ENCODE assay signal across 1 cellular context in genomic region chr7:65339257-65339656, GRCh38.
A peak's percentile ranks its signal among the peaks of the same experiment; 100 is the strongest.
TF ChIP-seq lines count a peak whose summit lies in the region.

No MANE protein-coding gene starts in this region.

TF ChIP-seq in HepG2, 621 proteins besides CTCF, POLR2A, EP300 and RAD21 (continued from another document):
- peak; percentile 74; the same call in 1 of the 2 replicates for TF ChIP-seq ZBTB33 (CRISPR knock-in tag; IDR thresholded peaks at IDR 0.05)
- TF ChIP-seq ZNF121 (CRISPR knock-in tag; IDR thresholded peaks at IDR 0.05), result peak; percentile 62; the same call in 1 of the 2 replicates
- TF ChIP-seq DBP (CRISPR knock-in tag; IDR thresholded peaks at IDR 0.05; ENCODE audit: not compliant biosample characterization), result no peak
- TF ChIP-seq ZNF768 (CRISPR knock-in tag; IDR thresholded peaks at IDR 0.05), result no peak
- TF ChIP-seq TIGD3 (CRISPR knock-in tag; IDR thresholded peaks at IDR 0.05; ENCODE audit: borderline replicate concordance), result no peak
- TF ChIP-seq ZNF263 (CRISPR knock-in tag; IDR thresholded peaks at IDR 0.05), result peak; percentile 28; the same call in 1 of the 2 replicates
- no peak for TF ChIP-seq JARID2 (CRISPR knock-in tag; IDR thresholded peaks at IDR 0.05; ENCODE audit: insufficient replicate concordance)
- peak; percentile 32; the same call in 1 of the 2 replicates for TF ChIP-seq TCF7 (IDR thresholded peaks at IDR 0.05; ENCODE audit: low read depth)
